1 cellular context compared by ENCODE assay signal in genomic region chr19:48751835-48752510, GRCh38.
TF ChIP-seq lines count a peak whose summit lies in the region.

No MANE protein-coding gene starts in this region.

TF ChIP-seq in WTC11, 78 proteins besides CTCF, POLR2A, EP300 and RAD21 (continued from another document):
- TF ChIP-seq ZNF512 (CRISPR knock-in tag; IDR thresholded peaks at IDR 0.05; ENCODE audit: borderline replicate concordance) (no peak), NR3C1 (CRISPR knock-in tag; conservative IDR thresholded peaks at IDR 0.05; ENCODE audit: low read depth) (no peak)
